ENCODE assay signal across 10 cellular contexts in the genomic region with DNA sequence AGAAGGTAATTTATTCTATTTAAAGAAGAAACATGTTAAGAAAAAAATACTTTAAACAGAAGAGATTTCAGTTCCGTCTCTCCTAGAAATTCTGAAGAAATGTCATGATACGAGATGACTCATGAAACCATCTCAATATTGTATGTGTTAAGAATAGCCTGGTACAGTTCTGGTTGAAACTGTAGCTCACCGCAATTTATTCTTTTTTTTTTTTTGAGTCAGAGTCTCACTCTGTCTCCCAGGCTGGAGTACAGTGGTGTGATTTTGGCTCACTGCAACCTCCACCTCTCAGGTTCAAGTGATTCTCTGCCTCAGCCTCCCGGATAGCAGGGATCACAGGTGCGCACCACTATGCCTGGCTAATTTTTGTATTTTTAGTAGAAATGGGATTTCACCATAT.
A peak's percentile ranks its signal among the peaks of the same experiment; 100 is the strongest.
DNase-seq lines count a peak whose midpoint lies in the region; ATAC-seq and TF ChIP-seq lines count a peak whose summit lies in the region.
"Had no signal": no experiment of that assay in that cellular context is flagged by ENCODE, and none has a peak within 500 bp of the region (broad histone marks: within the 10 kb centered on the region; RNA-seq: fewer than 3 reads in every experiment).

No MANE protein-coding gene starts in this region.

- ATAC-seq in GM18909 (IDR thresholded peaks at IDR 0.05; ENCODE audit: poor library complexity, unreplicated experiment) (peak; percentile 54), HG02798 (IDR thresholded peaks at IDR 0.05; ENCODE audit: poor library complexity, unreplicated experiment) (peak; percentile 85)
- ATAC-seq: K562 had no signal

- H3K4me1 Mint-ChIP-seq in osteocyte (ENCODE audit: unreplicated experiment), result peaks cover 28% of the 10 kb centered on the region

- H2AFZ ChIP-seq in OCI-LY3 (ENCODE audit: low read depth, low read length), result no peak overlapping the region

- H3K9me3 Mint-ChIP-seq in osteocyte (ENCODE audit: unreplicated experiment), result no peaks in the 10 kb centered on the region

- H3K27ac ChIP-seq in OCI-LY3 (ENCODE audit: low read length), result peak overlapping the region; percentile 99

- H3K9me3 ChIP-seq in OCI-LY3 (ENCODE audit: insufficient read depth, low read length), result no peaks in the 10 kb centered on the region

- peaks cover 2% of the 10 kb centered on the region for H3K36me3 ChIP-seq in OCI-LY3 (replicated peaks; ENCODE audit: low read depth, low read length)

- H3K4me2 ChIP-seq in OCI-LY3 (ENCODE audit: low read length), result peak overlapping the region; percentile 95

- H3K4me1 ChIP-seq in OCI-LY3 (ENCODE audit: low read length), result peaks cover 79% of the 10 kb centered on the region

- H3K36me3 Mint-ChIP-seq in osteocyte (ENCODE audit: unreplicated experiment), result peaks cover 7% of the 10 kb centered on the region

- TF ChIP-seq CTCF in OCI-LY3 (IDR thresholded peaks at IDR 0.05; ENCODE audit: low read depth, low read length) (no peak), osteocyte (IDR thresholded peaks at IDR 0.05) (no peak)

- H3K4me3 ChIP-seq in OCI-LY3 (ENCODE audit: low read length), result peak overlapping the region; percentile 75
- H3K4me3 ChIP-seq: K562 had no signal

- H3K27ac Mint-ChIP-seq in osteocyte (ENCODE audit: unreplicated experiment), result peak overlapping the region; percentile 34

- H3K27me3 ChIP-seq in OCI-LY3 (ENCODE audit: low read depth, low read length), result no peaks in the 10 kb centered on the region

- H3K27me3 Mint-ChIP-seq in osteocyte (ENCODE audit: unreplicated experiment), result no peaks in the 10 kb centered on the region

- DNase-seq in osteocyte (ENCODE audit: extremely low spot score, unreplicated experiment), result no peak
- no peak for DNase-seq in stimulated activated CD8-positive, alpha-beta memory T cell treated with anti-CD3 and anti-CD28 coated beads, Interleukin-4, amount 100 ng/mL, for 48 hours
- DNase-seq in AML-193 (lab: John Stamatoyannopoulos, UW), result no peak
- DNase-seq in hippocampal formation (lab: John Stamatoyannopoulos, UW), result no peak
- DNase-seq: DMS79, NCI-H446 had no signal

- H3K4me3 Mint-ChIP-seq in osteocyte (ENCODE audit: unreplicated experiment), result no peak overlapping the region

- peaks cover 31% of the 10 kb centered on the region for H3K79me2 ChIP-seq in OCI-LY3 (ENCODE audit: low read length)

- peak overlapping the region; percentile 88 for H3K9ac ChIP-seq in OCI-LY3 (ENCODE audit: low read length)

- no peaks in the 10 kb centered on the region for H4K20me1 ChIP-seq in OCI-LY3 (ENCODE audit: insufficient read depth, low read length)
